In genomic region chr5:58893551-58893950, GRCh38 we compare ENCODE assay signal across 24 cellular contexts.
"Had no signal": no experiment of that assay in that cellular context is flagged by ENCODE, and none has a peak within 500 bp of the region (broad histone marks: within the 10 kb centered on the region; RNA-seq: fewer than 3 reads in every experiment).

No MANE protein-coding gene starts in this region.

- H3K4me2 ChIP-seq: PC-9 had no signal

- H3K27me3 ChIP-seq: adrenal gland, MG63 had no signal

- H3K36me3 ChIP-seq: adrenal gland, MG63 had no signal

- H3K9me3 ChIP-seq: adrenal gland, MG63 had no signal

- H3K27ac ChIP-seq: adrenal gland, PC-9 had no signal

- ATAC-seq: activated CD8-positive, alpha-beta T cell treated with anti-CD3 and anti-CD28 coated beads, Interleukin-2, amount 10 ng/mL, durations not matched to agents 7 days and 5 days; T-helper 17 cell; WTC11 had no signal

- H2AFZ ChIP-seq: PC-9 had no signal

- DNase-seq: activated CD4-positive, alpha-beta T cell treated with anti-CD3 and anti-CD28 coated beads for 48 hours; activated CD4-positive, alpha-beta T cell treated with anti-CD3 and anti-CD28 coated beads, Interleukin-2, amount 50 U/mL, for 4 hours; activated CD4-positive, CD25-positive, alpha-beta regulatory T cell treated with anti-CD3 and anti-CD28 coated beads, Interleukin-2, amount 50 U/mL, for 72 hours; activated CD8-positive, alpha-beta memory T cell treated with anti-CD3 and anti-CD28 coated beads, Interleukin-2, amount 50 U/mL, for 48 hours; activated CD8-positive, alpha-beta T cell treated with anti-CD3 and anti-CD28 coated beads, Interleukin-2, amount 10 ng/mL, durations not matched to agents 7 days and 5 days; activated naive CD4-positive, alpha-beta T cell treated with anti-CD3 and anti-CD28 coated beads, Interleukin-2, amount 50 U/mL, for 16 hours; activated naive CD8-positive, alpha-beta T cell treated with anti-CD3 and anti-CD28 coated beads, Interleukin-2, amount 10 ng/mL, durations not matched to agents 7 days and 5 days; activated T-cell treated with anti-CD3 and anti-CD28 coated beads, Interleukin-2, amount 50 U/mL, for 1 hour; adrenal gland; anterior cingulate cortex; KG1; MG63; MV-4-11; NCI-H1092 treated with DMSO at 0.1 percent for 48 hours; NCI-H1436; NCI-H1694 treated with DMSO at 0.1 percent for 48 hours; NCI-H2029 treated with DMSO at 0.1 percent for 48 hours; NCI-H510A treated with DMSO at 0.1 percent for 48 hours; NCI-H69; PC-9; SIG-M5; T-helper 17 cell; T-helper 9 cell had no signal

- H3K4me3 ChIP-seq: adrenal gland, MG63, PC-9 had no signal
